ENCODE assay signal across 22 cellular contexts in genomic region chr7:42137941-42138340, GRCh38.
"Had no signal": no experiment of that assay in that cellular context is flagged by ENCODE, and none has a peak within 500 bp of the region (broad histone marks: within the 10 kb centered on the region; RNA-seq: fewer than 3 reads in every experiment).

No MANE protein-coding gene starts in this region.

- H3K36me3 Mint-ChIP-seq: activated naive CD4-positive, alpha-beta T cell treated with anti-CD3 and anti-CD28 coated beads, Interleukin-2, amount 10 ng/mL, durations not matched to agents 7 days and 5 days; naive thymus-derived CD8-positive, alpha-beta T cell had no signal

- H3K4me1 Mint-ChIP-seq: activated naive CD4-positive, alpha-beta T cell treated with anti-CD3 and anti-CD28 coated beads, Interleukin-2, amount 10 ng/mL, durations not matched to agents 7 days and 5 days; naive thymus-derived CD8-positive, alpha-beta T cell; T-helper 17 cell had no signal

- H3K4me3 Mint-ChIP-seq: activated naive CD4-positive, alpha-beta T cell treated with anti-CD3 and anti-CD28 coated beads, Interleukin-2, amount 10 ng/mL, durations not matched to agents 7 days and 5 days; activated T-cell treated with anti-CD3 and anti-CD28 coated beads, Interleukin-2, amount 50 U/mL, for 72 hours; naive thymus-derived CD8-positive, alpha-beta T cell; stimulated activated naive CD8-positive, alpha-beta T cell treated with anti-CD3 and anti-CD28 coated beads, Interleukin-15, Interleukin-2, amounts not matched to agents 100 ng/mL and 50 ng/mL, for 24 hours; T-helper 17 cell had no signal

- H3K36me3 ChIP-seq: gastrocnemius medialis, prostate gland had no signal

- H3K4me1 ChIP-seq: gastrocnemius medialis, prostate gland had no signal

- H3K4me3 ChIP-seq: gastrocnemius medialis, prostate gland, tibial artery had no signal

- DNase-seq: activated CD4-positive, alpha-beta T cell treated with anti-CD3 and anti-CD28 coated beads for 4 hours; activated CD4-positive, alpha-beta T cell treated with anti-CD3 and anti-CD28 coated beads, Interleukin-2, amount 50 U/mL, for 48 hours; activated CD4-positive, CD25-positive, alpha-beta regulatory T cell; activated effector memory CD4-positive, alpha-beta T cell treated with Interleukin-2 at 50 U/mL for 16 hours; activated naive CD4-positive, alpha-beta T cell treated with anti-CD3 and anti-CD28 coated beads, Interleukin-2, amount 10 ng/mL, durations not matched to agents 7 days and 5 days; activated T-cell treated with anti-CD3 and anti-CD28 coated beads, Interleukin-2, amount 50 U/mL, for 72 hours; amygdala; caudate nucleus; effector CD8-positive, alpha-beta T cell; gastrocnemius medialis; islet precursor cell; naive thymus-derived CD8-positive, alpha-beta T cell; right cardiac atrium; stimulated activated CD4-positive, alpha-beta T cell treated with anti-CD3 and anti-CD28 coated beads, Interleukin-12 subunit alpha, Interleukin-12 subunit beta, amount 100 ng/mL, for 4 hours; stimulated activated CD4-positive, alpha-beta T cell treated with anti-CD3 and anti-CD28 coated beads, Interleukin-1b, Interleukin-23, amount 100 ng/mL, for 48 hours; substantia nigra; SW 1271; T-helper 17 cell; tibial artery had no signal

- H3K9me3 ChIP-seq: gastrocnemius medialis, prostate gland, tibial artery had no signal

- H3K27ac ChIP-seq: gastrocnemius medialis, prostate gland, tibial artery had no signal

- H3K27me3 ChIP-seq: gastrocnemius medialis, tibial artery had no signal

- H3K9me3 Mint-ChIP-seq: activated naive CD4-positive, alpha-beta T cell treated with anti-CD3 and anti-CD28 coated beads, Interleukin-2, amount 10 ng/mL, durations not matched to agents 7 days and 5 days; activated T-cell treated with anti-CD3 and anti-CD28 coated beads, Interleukin-2, amount 50 U/mL, for 72 hours; naive thymus-derived CD8-positive, alpha-beta T cell; stimulated activated naive CD8-positive, alpha-beta T cell treated with anti-CD3 and anti-CD28 coated beads, Interleukin-15, Interleukin-2, amounts not matched to agents 100 ng/mL and 50 ng/mL, for 24 hours had no signal

- H3K27ac Mint-ChIP-seq: activated naive CD4-positive, alpha-beta T cell treated with anti-CD3 and anti-CD28 coated beads, Interleukin-2, amount 10 ng/mL, durations not matched to agents 7 days and 5 days; activated T-cell treated with anti-CD3 and anti-CD28 coated beads, Interleukin-2, amount 50 U/mL, for 72 hours; naive thymus-derived CD8-positive, alpha-beta T cell; stimulated activated naive CD8-positive, alpha-beta T cell treated with anti-CD3 and anti-CD28 coated beads, Interleukin-15, Interleukin-2, amounts not matched to agents 100 ng/mL and 50 ng/mL, for 24 hours; T-helper 17 cell had no signal

- ATAC-seq: activated T-cell treated with anti-CD3 and anti-CD28 coated beads, Interleukin-2, amount 50 U/mL, for 72 hours; esophagus mucosa; gastrocnemius medialis; naive thymus-derived CD8-positive, alpha-beta T cell; right cardiac atrium; T-helper 17 cell had no signal
